ENCODE assay signal across 9 cellular contexts in the genomic region with DNA sequence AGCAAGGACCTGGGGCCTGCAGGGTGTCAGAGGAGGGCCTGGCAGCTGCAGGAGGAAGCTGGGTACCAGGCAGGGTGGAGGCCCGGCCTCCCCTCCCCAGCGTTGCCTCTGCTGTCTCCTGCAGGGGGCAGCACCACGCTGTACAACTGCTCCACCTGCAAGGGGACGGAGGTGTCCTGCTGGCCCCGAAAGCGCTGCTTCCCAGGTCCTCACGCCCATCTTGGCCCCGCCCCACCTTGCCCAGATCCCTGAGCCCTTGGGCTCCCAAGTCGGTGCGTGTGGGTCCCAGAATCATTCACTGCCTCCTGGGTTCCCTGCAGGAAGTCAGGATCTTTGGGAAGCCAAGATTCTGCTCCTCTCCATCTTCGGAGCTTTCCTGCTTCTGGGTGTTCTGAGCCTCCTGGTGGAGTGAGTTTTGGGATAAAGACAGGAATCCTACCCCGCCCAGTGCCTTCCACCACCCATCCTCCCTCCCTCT. TPM values are rescaled to one million over a fixed set of nuclear protein-coding genes. Genes with fewer than 3 reads are reported as not detected.
DNase-seq lines count a peak whose midpoint lies in the region; ATAC-seq and TF ChIP-seq lines count a peak whose summit lies in the region.
"Had no signal": no experiment of that assay in that cellular context is flagged by ENCODE, and none has a peak within 500 bp of the region (broad histone marks: within the 10 kb centered on the region; RNA-seq: fewer than 3 reads in every experiment).

No MANE protein-coding gene starts in this region.

- CTCF ChIA-PET in Panc1 (lab: Charles Lee) = interaction anchor here (0.6 to 2.2 kb wide), 9 partner anchors 8 to 1607 kb away, joined by 3 to 11 read pairs (median 5); partner anchors contain the start of gene PLSCR3

- no TSS peak for BruUV-seq in Panc1 (replicated peaks; lab: Mats Ljungman, UMichigan)

- intact Hi-C loops in Panc1 (cut with micrococcal nuclease; ENCODE audit: unreplicated experiment) = loop anchor here (10.0 kb wide), 1 partner anchor 79 kb away; the partner anchor contains the start of genes FGF11 and TMEM102

- ATAC-seq in Panc1 (peak; percentile 73), HG03442 (IDR thresholded peaks at IDR 0.05; ENCODE audit: unreplicated experiment) (no peak)

- no peaks in the 10 kb centered on the region for H3K36me3 Mint-ChIP-seq in nephron (ENCODE audit: low read depth)
- H3K36me3 Mint-ChIP-seq: activated naive CD4-positive, alpha-beta T cell treated with anti-CD3 and anti-CD28 coated beads, Interleukin-2, amount 50 U/mL, for 24 hours had no signal

- H3K9me3 Mint-ChIP-seq in nephron = no peaks in the 10 kb centered on the region
- H3K9me3 Mint-ChIP-seq: activated naive CD4-positive, alpha-beta T cell treated with anti-CD3 and anti-CD28 coated beads, Interleukin-2, amount 50 U/mL, for 24 hours had no signal

- H3K4me3 Mint-ChIP-seq in nephron = no peak overlapping the region
- H3K4me3 Mint-ChIP-seq: activated naive CD4-positive, alpha-beta T cell treated with anti-CD3 and anti-CD28 coated beads, Interleukin-2, amount 50 U/mL, for 24 hours had no signal

- H3K4me3 ChIP-seq in Panc1 (ENCODE audit: low read depth in 2 of 2, low read length in 2 of 2) (0 out of 4 replicates have a peak overlapping the region, but pooled peaks of 1 of the 2 experiments have one; percentile 18), fibroblast of pulmonary artery (replicated peaks; ENCODE audit: low read depth, low read length) (no peak overlapping the region)

- POLR2A ChIA-PET in Panc1 (lab: Charles Lee) = no interaction called here

- H3K4me1 ChIP-seq in Panc1 (ENCODE audit: control insufficient read depth, insufficient read depth, low read length) = peaks cover 6% of the 10 kb centered on the region

- peaks cover 6% of the 10 kb centered on the region for H3K27me3 Mint-ChIP-seq in nephron (ENCODE audit: low read depth)
- H3K27me3 Mint-ChIP-seq: activated naive CD4-positive, alpha-beta T cell treated with anti-CD3 and anti-CD28 coated beads, Interleukin-2, amount 50 U/mL, for 24 hours had no signal

- DNase-seq in COLO829 (ENCODE audit: low spot score) (peak; percentile 36), HK-2 (ENCODE audit: unreplicated experiment) (peak; percentile 85), Panc1 (ENCODE audit: low read depth, low spot score) (no peak), fibroblast of pulmonary artery (ENCODE audit: low read depth) (peak; percentile 74)
- peak; percentile 90 to 92 for DNase-seq in activated T-cell treated with anti-CD3 and anti-CD28 coated beads, Interleukin-2, amount 50 U/mL, for 48 hours
- DNase-seq in stimulated activated naive CD4-positive, alpha-beta T cell (lab: John Stamatoyannopoulos, UW) = peak; percentile 67 to 85 (median 76)

- H3K27ac ChIP-seq in Panc1 (ENCODE audit: low read length) = no peak overlapping the region

- no peaks in the 10 kb centered on the region for H3K27me3 ChIP-seq in Panc1 (ENCODE audit: control insufficient read depth, insufficient read depth, low read length)

- H3K9me3 ChIP-seq in Panc1 (ENCODE audit: control insufficient read depth, insufficient read depth, low read depth, low read length) = no peaks in the 10 kb centered on the region

- in situ Hi-C loops in Panc1 (cut with HindIII; ENCODE audit: low pct_unique_long_range_greater_than_20kb, low sequenced_read_pairs) = no loop called here

- H3K4me1 Mint-ChIP-seq in nephron = peaks cover 21% of the 10 kb centered on the region

- H3K27ac Mint-ChIP-seq in nephron = no peak overlapping the region
- H3K27ac Mint-ChIP-seq: activated naive CD4-positive, alpha-beta T cell treated with anti-CD3 and anti-CD28 coated beads, Interleukin-2, amount 50 U/mL, for 24 hours had no signal

- peak; percentile 91 for TF ChIP-seq CTCF in Panc1 (IDR thresholded peaks at IDR 0.05)
- TF ChIP-seq CTCF in fibroblast of pulmonary artery (IDR thresholded peaks at IDR 0.05; ENCODE audit: low read length, missing control alignments) = peak; percentile 80
- peak; percentile 80 to 86 (median 84) for TF ChIP-seq CTCF in nephron (IDR thresholded peaks at IDR 0.05; ENCODE audit: unreplicated experiment in 3 of 3)

- no peaks in the 10 kb centered on the region; the same call in 1 of the 2 replicates for H3K36me3 ChIP-seq in Panc1 (ENCODE audit: control insufficient read depth, insufficient read depth, low read length)

RNA-seq across cellular contexts. Expression of gene TMEM95, which starts 1.2 kb away (rescaled TPM):
- total RNA-seq in Panc1 (2021; ENCODE audit: unreplicated experiment) = not detected
- not detected for polyA plus RNA-seq in Panc1 (2012; ENCODE audit: insufficient read length)

RNA-seq across cellular contexts. Expression of gene KCTD11, which starts 4.1 kb away (rescaled TPM):
- total RNA-seq in Panc1 (2021; ENCODE audit: unreplicated experiment) = 11.0 TPM
- polyA plus RNA-seq in Panc1 (2012; ENCODE audit: insufficient read length) = 10.9 TPM

RNA-seq across cellular contexts. Expression of gene ACAP1, which starts 19.8 kb away (rescaled TPM):
- total RNA-seq in Panc1 (2021; ENCODE audit: unreplicated experiment) = 2.7 TPM
- 5.3 TPM for polyA plus RNA-seq in Panc1 (2012; ENCODE audit: insufficient read length)

RNA-seq across cellular contexts. Expression of gene TNK1, which starts 24.8 kb away (rescaled TPM):
- 6.2 TPM for total RNA-seq in Panc1 (2021; ENCODE audit: unreplicated experiment)
- 7.2 TPM for polyA plus RNA-seq in Panc1 (2012; ENCODE audit: insufficient read length)

RNA-seq across cellular contexts. Expression of gene NEURL4, which starts 27.0 kb away (rescaled TPM):
- 58.9 TPM for total RNA-seq in Panc1 (2021; ENCODE audit: unreplicated experiment)
- 53.8 TPM for polyA plus RNA-seq in Panc1 (2012; ENCODE audit: insufficient read length)
